8 cellular contexts compared by ENCODE assay signal in genomic region chr17:16398270-16399267, GRCh38. TPM values are rescaled to one million over a fixed set of nuclear protein-coding genes. Genes with fewer than 3 reads are reported as not detected.
DNase-seq lines count a peak whose midpoint lies in the region; ATAC-seq and TF ChIP-seq lines count a peak whose summit lies in the region.
"Had no signal": no experiment of that assay in that cellular context is flagged by ENCODE, and none has a peak within 500 bp of the region (broad histone marks: within the 10 kb centered on the region; RNA-seq: fewer than 3 reads in every experiment).

No MANE protein-coding gene starts in this region.

- no peak overlapping the region for H3K27ac Mint-ChIP-seq in osteocyte (ENCODE audit: unreplicated experiment)
- H3K27ac Mint-ChIP-seq: dendritic cell treated with granulocyte-macrophage colony-stimulating factor and Interleukin-4, amounts not matched to agents 40 ng/mL and 50 ng/mL, for 4 days had no signal

- H3K36me3 ChIP-seq in mesodermal cell (ENCODE audit: control insufficient read depth, insufficient read depth, low read length) (no peaks in the 10 kb centered on the region), prostate gland (no peaks in the 10 kb centered on the region)

- in situ Hi-C loops in ACHN (cut with HindIII; ENCODE audit: low pct_ligation_motif_present, low pct_unique_long_range_greater_than_20kb, low sequenced_read_pairs) = loop anchor here (25.0 kb wide), 1 partner anchor 114 kb away; no protein-coding TSS in a partner anchor

- peaks cover 11% of the 10 kb centered on the region for H3K4me1 ChIP-seq in mesodermal cell (ENCODE audit: control insufficient read depth, insufficient read depth, low read length, poor library complexity, severe bottlenecking)
- H3K4me1 ChIP-seq in prostate gland (replicated peaks) = no peaks in the 10 kb centered on the region

- H3K4me3 ChIP-seq in mesodermal cell (ENCODE audit: extremely low read depth, insufficient read depth, low read length, poor library complexity, severe bottlenecking) = no peak overlapping the region
- no peak overlapping the region for H3K4me3 ChIP-seq in prostate gland

- DNase-seq in SK-N-DZ (ENCODE audit: low spot score) = peak; percentile 60
- DNase-seq in ACHN = no peak
- DNase-seq in prostate gland (ENCODE audit: low spot score) = no peak
- DNase-seq in osteocyte (ENCODE audit: extremely low spot score, unreplicated experiment) = no peak

- no peaks in the 10 kb centered on the region for H3K4me1 Mint-ChIP-seq in osteocyte (ENCODE audit: unreplicated experiment)

- H3K9me3 ChIP-seq in mesodermal cell (ENCODE audit: control insufficient read depth, low read length) (no peaks in the 10 kb centered on the region), prostate gland (no peaks in the 10 kb centered on the region)

- TF ChIP-seq POLR2A in prostate gland (IDR thresholded peaks at IDR 0.05) = no peak

- no peaks in the 10 kb centered on the region for H3K27me3 ChIP-seq in prostate gland (replicated peaks; ENCODE audit: insufficient read depth)

- intact Hi-C loops in prostate gland (cut with DNase I) = no loop called here

- no peak for TF ChIP-seq CTCF in prostate gland (IDR thresholded peaks at IDR 0.05)
- no peak for TF ChIP-seq CTCF in osteocyte (IDR thresholded peaks at IDR 0.05)

- WGBS in mesodermal cell (ENCODE audit: insufficient coverage in 2 of 2), 2 experiments = 37 to 62% methylated on average over 3 of the region's 9 CpGs
- WGBS in prostate gland = 43% methylated on average over 9 of the region's 9 CpGs

- no peaks in the 10 kb centered on the region for H3K27me3 Mint-ChIP-seq in osteocyte (ENCODE audit: unreplicated experiment)

- no peaks in the 10 kb centered on the region for H3K36me3 Mint-ChIP-seq in osteocyte (ENCODE audit: unreplicated experiment)

- H3K27ac ChIP-seq in mesodermal cell (ENCODE audit: low read depth, low read length, severe bottlenecking) (peak overlapping the region; percentile 87), prostate gland (no peak overlapping the region)

- H3K4me3 Mint-ChIP-seq in osteocyte (ENCODE audit: unreplicated experiment) = no peak overlapping the region
- H3K4me3 Mint-ChIP-seq: dendritic cell treated with granulocyte-macrophage colony-stimulating factor and Interleukin-4, amounts not matched to agents 40 ng/mL and 50 ng/mL, for 4 days had no signal

- H3K9me3 Mint-ChIP-seq in osteocyte (ENCODE audit: unreplicated experiment) = no peaks in the 10 kb centered on the region
- H3K9me3 Mint-ChIP-seq: dendritic cell treated with granulocyte-macrophage colony-stimulating factor and Interleukin-4, amounts not matched to agents 40 ng/mL and 50 ng/mL, for 4 days had no signal

- ATAC-seq in GM18873 (IDR thresholded peaks at IDR 0.05; ENCODE audit: low FRiP score, unreplicated experiment) = peak; percentile 75
- ATAC-seq in HG02610 (IDR thresholded peaks at IDR 0.05; ENCODE audit: unreplicated experiment) = peak; percentile 92

RNA-seq across cellular contexts. Expression of gene TRPV2, which starts 16.8 kb away (rescaled TPM):
- polyA plus RNA-seq in SK-N-DZ (2014; cell fraction: cytosol; rRNA removed) = 1.1 and 2.8 TPM in 2 replicates
- polyA plus RNA-seq in SK-N-DZ (2014; cell fraction: nucleus; rRNA removed) = 1.2 and 2.4 TPM in 2 replicates
- 40.3 TPM for polyA plus RNA-seq in mesodermal cell (2013, experiment 1 of 2)
- polyA plus RNA-seq in mesodermal cell (2013, experiment 2 of 2) = 37.5 TPM
- total RNA-seq in prostate gland (10 to 100 TPM in 1 of 2 donors, 1 to 10 TPM in 1; 7.1 to 11.0 TPM), osteocyte (1.3 and 1.9 TPM in 2 replicates)

RNA-seq across cellular contexts. Expression of gene UBB, which starts 17.7 kb away (rescaled TPM):
- polyA plus RNA-seq in SK-N-DZ (2014; cell fraction: cytosol; rRNA removed) = 3,108 and 3,290 TPM in 2 replicates
- polyA plus RNA-seq in SK-N-DZ (2014; cell fraction: nucleus; rRNA removed) = 1,029 and 1,296 TPM in 2 replicates
- polyA plus RNA-seq in mesodermal cell (2013, experiment 1 of 2) = 2,450 TPM
- 2,331 TPM for polyA plus RNA-seq in mesodermal cell (2013, experiment 2 of 2)
- total RNA-seq in prostate gland (1,000 to 10,000 TPM; 1,174 to 1,571 TPM), osteocyte (1,191 and 1,207 TPM in 2 replicates)

RNA-seq across cellular contexts. Expression of gene CENPV, which starts 45.3 kb away (rescaled TPM):
- 513 and 529 TPM in 2 replicates for polyA plus RNA-seq in SK-N-DZ (2014; cell fraction: cytosol; rRNA removed)
- polyA plus RNA-seq in SK-N-DZ (2014; cell fraction: nucleus; rRNA removed) = 525 and 587 TPM in 2 replicates
- polyA plus RNA-seq in mesodermal cell (2013, experiment 1 of 2) = 149 TPM
- polyA plus RNA-seq in mesodermal cell (2013, experiment 2 of 2) = 138 TPM
- total RNA-seq in prostate gland = 10 to 100 TPM; 29.8 to 71.5 TPM
- total RNA-seq in osteocyte = 11.3 and 13.2 TPM in 2 replicates
